ENCODE assay signal across 8 cellular contexts in the genomic region with DNA sequence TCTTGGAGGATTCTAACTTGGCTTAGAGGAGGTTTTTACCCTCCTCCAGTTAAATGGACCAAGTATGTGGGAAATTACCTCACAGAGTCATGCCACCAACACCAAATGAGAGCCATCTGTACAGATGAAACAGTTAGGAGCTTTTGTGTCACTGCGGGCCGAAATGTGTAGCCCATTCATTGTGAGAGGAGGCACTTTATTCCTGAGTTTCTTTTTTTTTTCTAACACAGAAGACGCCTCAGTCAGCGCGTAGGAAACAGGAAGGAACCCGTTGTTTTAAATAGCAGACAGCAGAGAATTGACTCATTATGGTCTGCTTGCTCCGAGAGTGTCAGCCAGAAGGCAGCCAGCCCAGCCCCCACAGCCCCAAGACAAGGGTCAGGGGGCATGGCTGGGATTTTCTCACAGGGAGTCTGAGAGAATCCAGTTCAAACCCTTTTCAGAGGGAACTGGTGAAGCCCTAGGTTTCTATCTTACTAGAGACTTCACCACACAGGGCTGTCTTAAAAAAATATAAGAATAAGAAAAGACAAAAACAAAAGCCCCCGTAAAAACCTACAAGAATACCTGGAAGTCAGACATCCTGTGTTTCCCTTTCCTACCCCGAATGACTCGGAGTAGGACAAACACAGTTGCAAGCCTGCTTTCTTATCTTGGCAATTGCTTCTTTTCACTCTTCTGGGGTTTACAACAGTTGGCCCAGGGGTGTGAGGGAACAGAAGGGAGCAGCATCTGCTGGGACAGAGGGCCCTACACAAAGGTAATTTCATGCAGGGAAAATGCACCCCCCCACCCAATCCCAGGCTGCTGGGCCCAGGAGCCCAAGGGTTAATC.
DNase-seq lines count a peak whose midpoint lies in the region; ATAC-seq and TF ChIP-seq lines count a peak whose summit lies in the region.

No MANE protein-coding gene starts in this region.

- H3K36me3 Mint-ChIP-seq in type B pancreatic cell: peaks cover 3% of the 10 kb centered on the region

- peak overlapping the region; percentile 66 for H3K4me2 ChIP-seq in Loucy (ENCODE audit: low read depth, low read length, poor library complexity, severe bottlenecking)

- no peaks in the 10 kb centered on the region for H3K27me3 ChIP-seq in Loucy (ENCODE audit: insufficient read depth, low read length, poor library complexity, severe bottlenecking)

- DNase-seq in GF-D8 (lab: John Stamatoyannopoulos, UW) (peak; percentile 82), foreskin melanocyte (peak; percentile 89), nucleus accumbens (lab: John Stamatoyannopoulos, UW) (peak in 37 of 56 donors; percentile 12 to 71 (median 37)), type B pancreatic cell (ENCODE audit: extremely low spot score, unreplicated experiment) (no peak), NCI-H510A (lab: John Stamatoyannopoulos, UW) (no peak)
- peak; percentile 24 for DNase-seq in activated T-cell treated with anti-CD3 and anti-CD28 coated beads, Interleukin-2, amount 50 U/mL, for 1 hour

- peak overlapping the region; percentile 31 for H3K4me3 Mint-ChIP-seq in type B pancreatic cell

- no peaks in the 10 kb centered on the region for H3K79me2 ChIP-seq in Loucy (ENCODE audit: insufficient read depth, low read length)

- TF ChIP-seq CTCF in Loucy (conservative IDR thresholded peaks at IDR 0.05; ENCODE audit: low read length) (no peak), type B pancreatic cell (conservative IDR thresholded peaks at IDR 0.05) (no peak)

- peaks cover 12% of the 10 kb centered on the region for H3K9me3 Mint-ChIP-seq in type B pancreatic cell

- H3K9me3 ChIP-seq in Loucy (ENCODE audit: insufficient read depth, low read depth, low read length): peaks cover 8% of the 10 kb centered on the region; the same call in 1 of the 2 replicates

- H3K4me3 ChIP-seq in Loucy (ENCODE audit: low read length, poor library complexity, severe bottlenecking): peak overlapping the region; percentile 18

- peak; percentile 89 for ATAC-seq in GM21619 (IDR thresholded peaks at IDR 0.05; ENCODE audit: unreplicated experiment)

- H3K4me1 ChIP-seq in Loucy (ENCODE audit: insufficient read depth, low read length, poor library complexity, severe bottlenecking): peaks cover 24% of the 10 kb centered on the region

- peaks cover 26% of the 10 kb centered on the region for H3K4me1 Mint-ChIP-seq in type B pancreatic cell (ENCODE audit: unreplicated experiment)

- H2AFZ ChIP-seq in Loucy (ENCODE audit: low read length): peak overlapping the region; percentile 88

- peak overlapping the region; percentile 33 for H3K9ac ChIP-seq in Loucy (ENCODE audit: low read depth, low read length, poor library complexity, severe bottlenecking)

- no peaks in the 10 kb centered on the region for H3K36me3 ChIP-seq in Loucy (ENCODE audit: insufficient read depth, low read length)

- no peaks in the 10 kb centered on the region for H3F3A ChIP-seq in Loucy (ENCODE audit: low read depth)

- no peaks in the 10 kb centered on the region for H3K9me2 ChIP-seq in Loucy (replicated peaks; ENCODE audit: low read depth, low read length)

- H3K27me3 Mint-ChIP-seq in type B pancreatic cell: no peaks in the 10 kb centered on the region

- H4K20me1 ChIP-seq in Loucy (ENCODE audit: insufficient read depth, low read length, poor library complexity, severe bottlenecking): no peaks in the 10 kb centered on the region

- H3K27ac Mint-ChIP-seq in type B pancreatic cell: peak overlapping the region; percentile 36

Comparison
In these comparisons a context has a peak if more than half of its experiments do, and no peak if none do; other contexts are left out.
1. DNase-seq: peak in GF-D8 (single experiment), activated T-cell treated with anti-CD3 and anti-CD28 coated beads, Interleukin-2, amount 50 U/mL, for 1 hour (single experiment), foreskin melanocyte (single experiment) and nucleus accumbens (37 of 56); none in type B pancreatic cell (single experiment) and NCI-H510A (single experiment).